In genomic region chr19:43224855-43225253, GRCh38 we compare ENCODE assay signal across 31 cellular contexts. TPM values are rescaled to one million over a fixed set of nuclear protein-coding genes. Genes with fewer than 3 reads are reported as not detected.
"Had no signal": no experiment of that assay in that cellular context is flagged by ENCODE, and none has a peak within 500 bp of the region (broad histone marks: within the 10 kb centered on the region; RNA-seq: fewer than 3 reads in every experiment).

No MANE protein-coding gene starts in this region.

- H3K27me3 Mint-ChIP-seq: activated CD4-positive, alpha-beta T cell treated with anti-CD3 and anti-CD28 coated beads, Interleukin-2, amount 10 ng/mL, durations not matched to agents 24 days and 14 days; activated CD8-positive, alpha-beta T cell treated with anti-CD3 and anti-CD28 coated beads for 36 hours; activated naive CD8-positive, alpha-beta T cell treated with anti-CD3 and anti-CD28 coated beads, Interleukin-2, amount 10 ng/mL, durations not matched to agents 7 days and 5 days had no signal

- H3K4me3 ChIP-seq: adrenal gland, body of pancreas, breast epithelium, Peyer's patch had no signal

- DNase-seq: activated CD4-positive, alpha-beta T cell treated with anti-CD3 and anti-CD28 coated beads, Interleukin-2, amount 10 ng/mL, durations not matched to agents 24 days and 14 days; activated CD4-positive, alpha-beta T cell treated with anti-CD3 and anti-CD28 coated beads, Interleukin-2, amount 50 U/mL, for 4 hours; activated CD8-positive, alpha-beta T cell treated with anti-CD3 and anti-CD28 coated beads for 36 hours; activated gamma-delta T cell; activated naive CD4-positive, alpha-beta T cell treated with Interleukin-2 at 50 U/mL for 16 hours; activated naive CD8-positive, alpha-beta T cell treated with anti-CD3 and anti-CD28 coated beads, Interleukin-2, amount 10 ng/mL, durations not matched to agents 7 days and 5 days; activated T-cell treated with anti-CD3 and anti-CD28 coated beads, Interleukin-2, amount 50 U/mL, for 1 hour; activated T-cell treated with anti-CD3 and anti-CD28 coated beads, Interleukin-2, amount 50 U/mL, for 72 hours; adrenal gland; body of pancreas; cerebellar nuclear complex; MV-4-11; NCI-H1092; NCI-H1436 treated with DMSO at 0.1 percent for 48 hours; NCI-H1694 treated with DMSO at 0.1 percent for 48 hours; NCI-H2029; NCI-H345; NCI-H524 treated with DMSO at 0.1 percent for 48 hours; Peyer's patch; SW 1271; T-helper 1 cell; T-helper 2 cell; T-helper 9 cell had no signal

- H3K27ac Mint-ChIP-seq: activated CD4-positive, alpha-beta T cell treated with anti-CD3 and anti-CD28 coated beads, Interleukin-2, amount 10 ng/mL, durations not matched to agents 24 days and 14 days; activated CD8-positive, alpha-beta T cell treated with anti-CD3 and anti-CD28 coated beads for 36 hours; activated naive CD4-positive, alpha-beta T cell treated with anti-CD3 and anti-CD28 coated beads, Interleukin-2, amount 50 U/mL, for 24 hours; activated naive CD8-positive, alpha-beta T cell treated with anti-CD3 and anti-CD28 coated beads, Interleukin-2, amount 10 ng/mL, durations not matched to agents 7 days and 5 days; activated T-cell treated with anti-CD3 and anti-CD28 coated beads, Interleukin-2, amount 50 U/mL, for 72 hours; activated T-helper 2 cell treated with anti-CD3 and anti-CD28 coated beads, Interferon-gamma antibody, Interleukin-2, Interleukin-4, amounts not matched to agents 10 μg/mL and 5 μg/mL and 100 μg/mL, durations not matched to agents 14 hours and 24 hours and 36 hours had no signal

- H3K4me1 Mint-ChIP-seq: activated CD4-positive, alpha-beta T cell treated with anti-CD3 and anti-CD28 coated beads, Interleukin-2, amount 10 ng/mL, durations not matched to agents 24 days and 14 days; activated naive CD4-positive, alpha-beta T cell treated with anti-CD3 and anti-CD28 coated beads, Interleukin-2, amount 50 U/mL, for 24 hours; activated naive CD8-positive, alpha-beta T cell treated with anti-CD3 and anti-CD28 coated beads, Interleukin-2, amount 10 ng/mL, durations not matched to agents 7 days and 5 days had no signal

- H3K9me3 ChIP-seq: adrenal gland had no signal

- H3K27ac ChIP-seq: adrenal gland, body of pancreas, breast epithelium, Peyer's patch, RWPE1 had no signal

- H3K4me3 Mint-ChIP-seq: activated CD4-positive, alpha-beta T cell treated with anti-CD3 and anti-CD28 coated beads, Interleukin-2, amount 10 ng/mL, durations not matched to agents 24 days and 14 days; activated CD8-positive, alpha-beta T cell treated with anti-CD3 and anti-CD28 coated beads for 36 hours; activated naive CD4-positive, alpha-beta T cell treated with anti-CD3 and anti-CD28 coated beads, Interleukin-2, amount 50 U/mL, for 24 hours; activated naive CD8-positive, alpha-beta T cell treated with anti-CD3 and anti-CD28 coated beads, Interleukin-2, amount 10 ng/mL, durations not matched to agents 7 days and 5 days; activated T-cell treated with anti-CD3 and anti-CD28 coated beads, Interleukin-2, amount 50 U/mL, for 72 hours had no signal

- H3K36me3 Mint-ChIP-seq: activated naive CD8-positive, alpha-beta T cell treated with anti-CD3 and anti-CD28 coated beads, Interleukin-2, amount 10 ng/mL, durations not matched to agents 7 days and 5 days had no signal

- H3K4me1 ChIP-seq: adrenal gland, body of pancreas, breast epithelium, Peyer's patch had no signal

- H3K36me3 ChIP-seq: adrenal gland, breast epithelium, Peyer's patch had no signal

- H3K27me3 ChIP-seq: adrenal gland, body of pancreas, breast epithelium, Peyer's patch had no signal

- ATAC-seq: activated CD8-positive, alpha-beta T cell treated with anti-CD3 and anti-CD28 coated beads for 36 hours; activated T-cell treated with anti-CD3 and anti-CD28 coated beads, Interleukin-2, amount 50 U/mL, for 72 hours; body of pancreas; Right ventricle myocardium inferior had no signal

RNA-seq across cellular contexts. Expression of gene PSG4, which starts 19.4 kb away (rescaled TPM):
- total RNA-seq: activated CD4-positive, alpha-beta T cell treated with anti-CD3 and anti-CD28 coated beads, Interleukin-2, amount 10 ng/mL, durations not matched to agents 24 days and 14 days; activated CD8-positive, alpha-beta memory T cell treated with anti-CD3 and anti-CD28 coated beads for 36 hours; activated CD8-positive, alpha-beta T cell treated with anti-CD3 and anti-CD28 coated beads for 36 hours; activated naive CD8-positive, alpha-beta T cell treated with anti-CD3 and anti-CD28 coated beads, Interleukin-2, amount 10 ng/mL, durations not matched to agents 7 days and 5 days; activated T-cell treated with anti-CD3 and anti-CD28 coated beads, Interleukin-2, amount 50 U/mL, for 72 hours; activated T-helper 2 cell treated with anti-CD3 and anti-CD28 coated beads, Interferon-gamma antibody, Interleukin-2, Interleukin-4, amounts not matched to agents 10 μg/mL and 5 μg/mL and 100 μg/mL, durations not matched to agents 14 hours and 24 hours and 36 hours; cardiac septum; NCI-H460; Peyer's patch; Right ventricle myocardium inferior had no signal

RNA-seq across cellular contexts. Expression of gene PSG5, which starts 38.5 kb away (rescaled TPM):
- total RNA-seq: activated CD4-positive, alpha-beta T cell treated with anti-CD3 and anti-CD28 coated beads, Interleukin-2, amount 10 ng/mL, durations not matched to agents 24 days and 14 days; activated CD8-positive, alpha-beta memory T cell treated with anti-CD3 and anti-CD28 coated beads for 36 hours; activated CD8-positive, alpha-beta T cell treated with anti-CD3 and anti-CD28 coated beads for 36 hours; activated naive CD8-positive, alpha-beta T cell treated with anti-CD3 and anti-CD28 coated beads, Interleukin-2, amount 10 ng/mL, durations not matched to agents 7 days and 5 days; activated T-cell treated with anti-CD3 and anti-CD28 coated beads, Interleukin-2, amount 50 U/mL, for 72 hours; activated T-helper 2 cell treated with anti-CD3 and anti-CD28 coated beads, Interferon-gamma antibody, Interleukin-2, Interleukin-4, amounts not matched to agents 10 μg/mL and 5 μg/mL and 100 μg/mL, durations not matched to agents 14 hours and 24 hours and 36 hours; adrenal gland; breast epithelium; cardiac septum; NCI-H460; Peyer's patch; Right ventricle myocardium inferior had no signal
- polyA plus RNA-seq: adrenal gland had no signal

RNA-seq across cellular contexts. Expression of gene PSG9, which starts 44.5 kb away (rescaled TPM):
- total RNA-seq: activated CD4-positive, alpha-beta T cell treated with anti-CD3 and anti-CD28 coated beads, Interleukin-2, amount 10 ng/mL, durations not matched to agents 24 days and 14 days; activated CD8-positive, alpha-beta memory T cell treated with anti-CD3 and anti-CD28 coated beads for 36 hours; activated CD8-positive, alpha-beta T cell treated with anti-CD3 and anti-CD28 coated beads for 36 hours; activated naive CD8-positive, alpha-beta T cell treated with anti-CD3 and anti-CD28 coated beads, Interleukin-2, amount 10 ng/mL, durations not matched to agents 7 days and 5 days; activated T-cell treated with anti-CD3 and anti-CD28 coated beads, Interleukin-2, amount 50 U/mL, for 72 hours; activated T-helper 2 cell treated with anti-CD3 and anti-CD28 coated beads, Interferon-gamma antibody, Interleukin-2, Interleukin-4, amounts not matched to agents 10 μg/mL and 5 μg/mL and 100 μg/mL, durations not matched to agents 14 hours and 24 hours and 36 hours; adrenal gland; body of pancreas; breast epithelium; cardiac septum; NCI-H460; Peyer's patch; Right ventricle myocardium inferior had no signal
- polyA plus RNA-seq: adrenal gland had no signal
